1 cellular context compared by ENCODE assay signal in the genomic region with DNA sequence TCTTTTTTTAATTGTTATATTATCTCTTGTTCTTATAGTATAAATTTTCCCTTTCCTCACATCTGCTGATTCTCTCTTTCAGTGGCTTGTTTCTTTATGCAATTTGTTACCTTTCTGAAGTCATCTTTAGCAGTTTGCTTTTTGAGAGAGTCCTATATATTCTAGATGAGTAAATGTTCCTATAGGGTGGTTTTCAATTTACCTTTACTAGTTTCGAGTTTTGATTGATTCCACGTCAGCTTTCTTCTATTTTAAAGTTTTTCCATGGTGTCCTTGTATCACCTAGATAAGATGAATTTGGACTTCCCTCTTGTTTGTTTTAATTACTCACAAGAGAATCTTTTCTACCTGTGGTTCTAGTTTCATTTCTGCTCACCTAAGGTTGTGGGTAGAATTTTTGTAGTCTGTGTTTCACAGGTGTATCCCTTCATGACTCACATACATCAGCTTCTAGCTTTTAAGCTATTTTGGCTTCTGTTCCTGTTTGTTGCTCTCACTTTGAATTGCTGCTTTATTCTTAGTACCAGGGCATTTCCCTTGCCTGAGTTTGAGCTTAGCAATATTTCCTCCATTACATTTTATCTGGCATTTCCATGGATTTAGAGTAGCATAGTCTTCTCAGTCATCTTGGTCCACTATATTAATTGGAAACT.
TF ChIP-seq lines count a peak whose summit lies in the region.

No MANE protein-coding gene starts in this region.

TF ChIP-seq in GM23338, 12 proteins besides CTCF, POLR2A, EP300 and RAD21 (continued from another document):
- TF ChIP-seq, protein P1, sequence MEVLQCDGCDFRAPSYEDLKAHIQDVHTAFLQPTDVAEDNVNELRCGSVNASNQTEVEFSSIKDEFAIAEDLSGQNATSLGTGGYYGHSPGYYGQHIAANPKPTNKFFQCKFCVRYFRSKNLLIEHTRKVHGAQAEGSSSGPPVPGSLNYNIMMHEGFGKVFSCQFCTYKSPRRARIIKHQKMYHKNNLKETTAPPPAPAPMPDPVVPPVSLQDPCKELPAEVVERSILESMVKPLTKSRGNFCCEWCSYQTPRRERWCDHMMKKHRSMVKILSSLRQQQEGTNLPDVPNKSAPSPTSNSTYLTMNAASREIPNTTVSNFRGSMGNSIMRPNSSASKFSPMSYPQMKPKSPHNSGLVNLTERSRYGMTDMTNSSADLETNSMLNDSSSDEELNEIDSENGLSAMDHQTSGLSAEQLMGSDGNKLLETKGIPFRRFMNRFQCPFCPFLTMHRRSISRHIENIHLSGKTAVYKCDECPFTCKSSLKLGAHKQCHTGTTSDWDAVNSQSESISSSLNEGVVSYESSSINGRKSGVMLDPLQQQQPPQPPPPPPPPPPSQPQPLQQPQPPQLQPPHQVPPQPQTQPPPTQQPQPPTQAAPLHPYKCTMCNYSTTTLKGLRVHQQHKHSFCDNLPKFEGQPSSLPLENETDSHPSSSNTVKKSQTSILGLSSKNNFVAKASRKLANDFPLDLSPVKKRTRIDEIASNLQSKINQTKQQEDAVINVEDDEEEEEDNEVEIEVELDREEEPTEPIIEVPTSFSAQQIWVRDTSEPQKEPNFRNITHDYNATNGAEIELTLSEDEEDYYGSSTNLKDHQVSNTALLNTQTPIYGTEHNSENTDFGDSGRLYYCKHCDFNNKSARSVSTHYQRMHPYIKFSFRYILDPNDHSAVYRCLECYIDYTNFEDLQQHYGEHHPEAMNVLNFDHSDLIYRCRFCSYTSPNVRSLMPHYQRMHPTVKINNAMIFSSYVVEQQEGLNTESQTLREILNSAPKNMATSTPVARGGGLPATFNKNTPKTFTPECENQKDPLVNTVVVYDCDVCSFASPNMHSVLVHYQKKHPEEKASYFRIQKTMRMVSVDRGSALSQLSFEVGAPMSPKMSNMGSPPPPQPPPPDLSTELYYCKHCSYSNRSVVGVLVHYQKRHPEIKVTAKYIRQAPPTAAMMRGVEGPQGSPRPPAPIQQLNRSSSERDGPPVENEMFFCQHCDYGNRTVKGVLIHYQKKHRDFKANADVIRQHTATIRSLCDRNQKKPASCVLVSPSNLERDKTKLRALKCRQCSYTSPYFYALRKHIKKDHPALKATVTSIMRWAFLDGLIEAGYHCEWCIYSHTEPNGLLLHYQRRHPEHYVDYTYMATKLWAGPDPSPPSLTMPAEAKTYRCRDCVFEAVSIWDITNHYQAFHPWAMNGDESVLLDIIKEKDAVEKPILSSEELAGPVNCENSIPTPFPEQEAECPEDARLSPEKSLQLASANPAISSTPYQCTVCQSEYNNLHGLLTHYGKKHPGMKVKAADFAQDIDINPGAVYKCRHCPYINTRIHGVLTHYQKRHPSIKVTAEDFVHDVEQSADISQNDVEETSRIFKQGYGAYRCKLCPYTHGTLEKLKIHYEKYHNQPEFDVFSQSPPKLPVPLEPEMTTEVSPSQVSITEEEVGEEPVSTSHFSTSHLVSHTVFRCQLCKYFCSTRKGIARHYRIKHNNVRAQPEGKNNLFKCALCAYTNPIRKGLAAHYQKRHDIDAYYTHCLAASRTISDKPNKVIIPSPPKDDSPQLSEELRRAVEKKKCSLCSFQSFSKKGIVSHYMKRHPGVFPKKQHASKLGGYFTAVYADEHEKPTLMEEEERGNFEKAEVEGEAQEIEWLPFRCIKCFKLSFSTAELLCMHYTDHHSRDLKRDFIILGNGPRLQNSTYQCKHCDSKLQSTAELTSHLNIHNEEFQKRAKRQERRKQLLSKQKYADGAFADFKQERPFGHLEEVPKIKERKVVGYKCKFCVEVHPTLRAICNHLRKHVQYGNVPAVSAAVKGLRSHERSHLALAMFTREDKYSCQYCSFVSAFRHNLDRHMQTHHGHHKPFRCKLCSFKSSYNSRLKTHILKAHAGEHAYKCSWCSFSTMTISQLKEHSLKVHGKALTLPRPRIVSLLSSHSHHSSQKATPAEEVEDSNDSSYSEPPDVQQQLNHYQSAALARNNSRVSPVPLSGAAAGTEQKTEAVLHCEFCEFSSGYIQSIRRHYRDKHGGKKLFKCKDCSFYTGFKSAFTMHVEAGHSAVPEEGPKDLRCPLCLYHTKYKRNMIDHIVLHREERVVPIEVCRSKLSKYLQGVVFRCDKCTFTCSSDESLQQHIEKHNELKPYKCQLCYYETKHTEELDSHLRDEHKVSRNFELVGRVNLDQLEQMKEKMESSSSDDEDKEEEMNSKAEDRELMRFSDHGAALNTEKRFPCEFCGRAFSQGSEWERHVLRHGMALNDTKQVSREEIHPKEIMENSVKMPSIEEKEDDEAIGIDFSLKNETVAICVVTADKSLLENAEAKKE (CRISPR knock-in tag; IDR thresholded peaks at IDR 0.05): no peak
- TF ChIP-seq ZNF114 (CRISPR knock-in tag; IDR thresholded peaks at IDR 0.05) (no peak), STAT1 (IDR thresholded peaks at IDR 0.05; ENCODE audit: unreplicated experiment) (no peak), ZNF331 (CRISPR knock-in tag; IDR thresholded peaks at IDR 0.05; ENCODE audit: low read depth) (no peak), JUNB (IDR thresholded peaks at IDR 0.05; ENCODE audit: unreplicated experiment) (no peak)
- TF ChIP-seq, protein P2, sequence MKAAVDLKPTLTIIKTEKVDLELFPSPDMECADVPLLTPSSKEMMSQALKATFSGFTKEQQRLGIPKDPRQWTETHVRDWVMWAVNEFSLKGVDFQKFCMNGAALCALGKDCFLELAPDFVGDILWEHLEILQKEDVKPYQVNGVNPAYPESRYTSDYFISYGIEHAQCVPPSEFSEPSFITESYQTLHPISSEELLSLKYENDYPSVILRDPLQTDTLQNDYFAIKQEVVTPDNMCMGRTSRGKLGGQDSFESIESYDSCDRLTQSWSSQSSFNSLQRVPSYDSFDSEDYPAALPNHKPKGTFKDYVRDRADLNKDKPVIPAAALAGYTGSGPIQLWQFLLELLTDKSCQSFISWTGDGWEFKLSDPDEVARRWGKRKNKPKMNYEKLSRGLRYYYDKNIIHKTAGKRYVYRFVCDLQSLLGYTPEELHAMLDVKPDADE (IDR thresholded peaks at IDR 0.05): no peak
